Comparison of ENCODE assay signal across 8 cellular contexts in the genomic region with DNA sequence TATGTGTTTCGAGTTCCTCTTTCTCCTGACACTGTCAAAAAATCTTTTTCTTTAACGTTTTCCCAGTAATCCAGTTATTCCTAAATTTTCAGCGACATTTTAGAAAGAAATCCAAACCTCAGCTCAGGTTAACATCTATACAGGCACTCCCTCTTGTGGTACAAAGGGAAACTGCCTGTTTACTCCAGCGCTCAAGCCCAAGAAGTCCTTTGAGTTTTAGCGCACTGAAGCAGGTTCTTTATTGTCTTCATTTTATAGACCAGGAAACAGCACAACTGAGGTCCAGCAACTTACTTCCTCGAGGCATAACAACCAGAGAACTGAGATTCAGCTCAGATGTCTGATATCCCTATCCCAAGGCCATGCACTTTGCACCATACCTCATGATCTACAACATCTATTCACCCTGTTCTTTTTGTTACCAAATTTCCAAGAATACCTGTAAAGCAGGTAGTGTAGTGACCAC.
A peak's percentile ranks its signal among the peaks of the same experiment; 100 is the strongest.
DNase-seq lines count a peak whose midpoint lies in the region; ATAC-seq and TF ChIP-seq lines count a peak whose summit lies in the region.

No MANE protein-coding gene starts in this region.

- DNase-seq in activated naive CD4-positive, alpha-beta T cell treated with Interleukin-2 at 50 U/mL for 16 hours = peak; percentile 45
- no peak for DNase-seq in activated naive CD4-positive, alpha-beta T cell (lab: John Stamatoyannopoulos, UW)
- DNase-seq in PC-3 (peak; percentile 79), Right ventricle myocardium superior (no peak)
- DNase-seq in activated naive CD8-positive, alpha-beta T cell treated with anti-CD3 and anti-CD28 coated beads, Interleukin-2, amount 50 U/mL, for 24 hours = peak; percentile 59

- BruUV-seq in PC-3 (replicated peaks; lab: Mats Ljungman, UMichigan) = no TSS peak

- peaks cover 7% of the 10 kb centered on the region for H3K36me3 Mint-ChIP-seq in activated naive CD8-positive, alpha-beta T cell treated with anti-CD3 and anti-CD28 coated beads, Interleukin-2, amount 50 U/mL, for 24 hours (ENCODE audit: low read depth)

- TF ChIP-seq CTCF in PC-3 (conservative IDR thresholded peaks at IDR 0.05; ENCODE audit: low read depth, low read length) (peak; percentile 94), parathyroid adenoma (IDR thresholded peaks at IDR 0.05) (peak; percentile 95)

- H3K4me3 Mint-ChIP-seq in activated naive CD8-positive, alpha-beta T cell treated with anti-CD3 and anti-CD28 coated beads, Interleukin-2, amount 50 U/mL, for 24 hours = peak overlapping the region; percentile 18

- no peak overlapping the region for H3K27ac ChIP-seq in PC-3 (ENCODE audit: low read length)
- H3K27ac ChIP-seq in parathyroid adenoma = no peak overlapping the region

- no peaks in the 10 kb centered on the region for H4K20me1 ChIP-seq in PC-3 (ENCODE audit: low read length)

- no peak overlapping the region; the same call in 1 of the 2 replicates for H3K9ac ChIP-seq in PC-3 (ENCODE audit: low read length)
- H3K9ac ChIP-seq in parathyroid adenoma = no peak overlapping the region

- H3F3A ChIP-seq in PC-3 (ENCODE audit: low read length, unreplicated experiment) = no peaks in the 10 kb centered on the region

- no peaks in the 10 kb centered on the region for H3K9me2 ChIP-seq in PC-3 (replicated peaks; ENCODE audit: low read length)

- TF ChIP-seq RAD21 in Ishikawa (IDR thresholded peaks at IDR 0.05; ENCODE audit: low read depth) = peak; percentile 93

- peak overlapping the region; percentile 47; the same call in 1 of the 2 replicates for H3K4me2 ChIP-seq in PC-3 (ENCODE audit: low read length)
- H3K4me2 ChIP-seq in parathyroid adenoma (ENCODE audit: low read length) = no peak overlapping the region

- H3K9me3 Mint-ChIP-seq in activated naive CD8-positive, alpha-beta T cell treated with anti-CD3 and anti-CD28 coated beads, Interleukin-2, amount 50 U/mL, for 24 hours = peaks cover 3% of the 10 kb centered on the region

- ATAC-seq in PC-3 (peak; percentile 88), Right ventricle myocardium superior (ENCODE audit: poor library complexity) (peak; percentile 77), HG02588 (IDR thresholded peaks at IDR 0.05; ENCODE audit: unreplicated experiment) (no peak)
- peak; percentile 40 for ATAC-seq in activated naive CD8-positive, alpha-beta T cell treated with anti-CD3 and anti-CD28 coated beads, Interleukin-2, amount 50 U/mL, for 24 hours

- H3K27ac Mint-ChIP-seq in activated naive CD8-positive, alpha-beta T cell treated with anti-CD3 and anti-CD28 coated beads, Interleukin-2, amount 50 U/mL, for 24 hours = peak overlapping the region; percentile 61

- H3K4me3 ChIP-seq in PC-3 (ENCODE audit: low read length) (no peak overlapping the region), parathyroid adenoma (ENCODE audit: low read depth, low read length) (no peak overlapping the region)

- no peaks in the 10 kb centered on the region for H3K36me3 ChIP-seq in PC-3 (ENCODE audit: low read depth, low read length)
- H3K36me3 ChIP-seq in parathyroid adenoma (ENCODE audit: control insufficient read depth, insufficient read depth, low read length) = no peaks in the 10 kb centered on the region

- H3K4me1 ChIP-seq in PC-3 (ENCODE audit: insufficient read depth, low read length) (peaks cover 15% of the 10 kb centered on the region), parathyroid adenoma (no peaks in the 10 kb centered on the region)

- peaks cover 64% of the 10 kb centered on the region for H3K4me1 Mint-ChIP-seq in activated naive CD8-positive, alpha-beta T cell treated with anti-CD3 and anti-CD28 coated beads, Interleukin-2, amount 50 U/mL, for 24 hours

- CTCF ChIA-PET in PC-3 (lab: Charles Lee) = interaction anchor here (0.6 to 1.5 kb wide), 8 partner anchors 28 to 170 kb away, joined by 3 to 10 read pairs (median 4); no protein-coding TSS in a partner anchor

- intact Hi-C loops in PC-3 (cut with micrococcal nuclease) = loop anchor here (1.0 to 5.0 kb wide), 4 partner anchors 43 to 165 kb away; no protein-coding TSS in a partner anchor
- intact Hi-C loops in Right ventricle myocardium superior (cut with DNase I) = no loop called here

- H2AFZ ChIP-seq in PC-3 (ENCODE audit: low read length) = no peak overlapping the region
- H2AFZ ChIP-seq in parathyroid adenoma = no peak overlapping the region

- H3K27me3 ChIP-seq in PC-3 (ENCODE audit: low read length) (no peaks in the 10 kb centered on the region), parathyroid adenoma (ENCODE audit: control insufficient read depth, insufficient read depth, low read length) (no peaks in the 10 kb centered on the region)

- peaks cover 33% of the 10 kb centered on the region for H3K79me2 ChIP-seq in PC-3 (ENCODE audit: low read length)
- peaks cover 33% of the 10 kb centered on the region for H3K79me2 ChIP-seq in parathyroid adenoma

- no peaks in the 10 kb centered on the region for H3K9me3 ChIP-seq in PC-3 (ENCODE audit: low read length)
- H3K9me3 ChIP-seq in parathyroid adenoma (ENCODE audit: control insufficient read depth, low read length) = no peaks in the 10 kb centered on the region

- TF ChIP-seq EP300 in Ishikawa (IDR thresholded peaks at IDR 0.05; ENCODE audit: borderline replicate concordance) = no peak

- no peaks in the 10 kb centered on the region for H3K27me3 Mint-ChIP-seq in activated naive CD8-positive, alpha-beta T cell treated with anti-CD3 and anti-CD28 coated beads, Interleukin-2, amount 50 U/mL, for 24 hours

- POLR2A ChIA-PET in PC-3 (lab: Charles Lee; ENCODE audit: unreplicated experiment) = interaction anchor here (0.5 kb wide), 1 partner anchor 58 kb away, joined by 3 read pairs; no protein-coding TSS in a partner anchor

TF ChIP-seq in Ishikawa, 13 proteins besides CTCF, POLR2A, EP300 and RAD21:
- no peak for TF ChIP-seq NFIC (IDR thresholded peaks at IDR 0.05)
- no peak for TF ChIP-seq CEBPB (IDR thresholded peaks at IDR 0.05)
- TF ChIP-seq, protein P1, sequence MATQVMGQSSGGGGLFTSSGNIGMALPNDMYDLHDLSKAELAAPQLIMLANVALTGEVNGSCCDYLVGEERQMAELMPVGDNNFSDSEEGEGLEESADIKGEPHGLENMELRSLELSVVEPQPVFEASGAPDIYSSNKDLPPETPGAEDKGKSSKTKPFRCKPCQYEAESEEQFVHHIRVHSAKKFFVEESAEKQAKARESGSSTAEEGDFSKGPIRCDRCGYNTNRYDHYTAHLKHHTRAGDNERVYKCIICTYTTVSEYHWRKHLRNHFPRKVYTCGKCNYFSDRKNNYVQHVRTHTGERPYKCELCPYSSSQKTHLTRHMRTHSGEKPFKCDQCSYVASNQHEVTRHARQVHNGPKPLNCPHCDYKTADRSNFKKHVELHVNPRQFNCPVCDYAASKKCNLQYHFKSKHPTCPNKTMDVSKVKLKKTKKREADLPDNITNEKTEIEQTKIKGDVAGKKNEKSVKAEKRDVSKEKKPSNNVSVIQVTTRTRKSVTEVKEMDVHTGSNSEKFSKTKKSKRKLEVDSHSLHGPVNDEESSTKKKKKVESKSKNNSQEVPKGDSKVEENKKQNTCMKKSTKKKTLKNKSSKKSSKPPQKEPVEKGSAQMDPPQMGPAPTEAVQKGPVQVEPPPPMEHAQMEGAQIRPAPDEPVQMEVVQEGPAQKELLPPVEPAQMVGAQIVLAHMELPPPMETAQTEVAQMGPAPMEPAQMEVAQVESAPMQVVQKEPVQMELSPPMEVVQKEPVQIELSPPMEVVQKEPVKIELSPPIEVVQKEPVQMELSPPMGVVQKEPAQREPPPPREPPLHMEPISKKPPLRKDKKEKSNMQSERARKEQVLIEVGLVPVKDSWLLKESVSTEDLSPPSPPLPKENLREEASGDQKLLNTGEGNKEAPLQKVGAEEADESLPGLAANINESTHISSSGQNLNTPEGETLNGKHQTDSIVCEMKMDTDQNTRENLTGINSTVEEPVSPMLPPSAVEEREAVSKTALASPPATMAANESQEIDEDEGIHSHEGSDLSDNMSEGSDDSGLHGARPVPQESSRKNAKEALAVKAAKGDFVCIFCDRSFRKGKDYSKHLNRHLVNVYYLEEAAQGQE (IDR thresholded peaks at IDR 0.05; ENCODE audit: low read depth) = no peak
- no peak for TF ChIP-seq TAF1 (IDR thresholded peaks at IDR 0.05; ENCODE audit: low read depth)
- no peak for TF ChIP-seq YY1 (IDR thresholded peaks at IDR 0.05; ENCODE audit: low read depth)
- TF ChIP-seq, protein P2, sequence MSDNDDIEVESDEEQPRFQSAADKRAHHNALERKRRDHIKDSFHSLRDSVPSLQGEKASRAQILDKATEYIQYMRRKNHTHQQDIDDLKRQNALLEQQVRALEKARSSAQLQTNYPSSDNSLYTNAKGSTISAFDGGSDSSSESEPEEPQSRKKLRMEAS (IDR thresholded peaks at IDR 0.05) = no peak
- no peak for TF ChIP-seq FOXM1 (IDR thresholded peaks at IDR 0.05; ENCODE audit: borderline replicate concordance, low read depth)
- TF ChIP-seq CREB1 (IDR thresholded peaks at IDR 0.05; ENCODE audit: low read depth) = no peak
- no peak for TF ChIP-seq TEAD4 (IDR thresholded peaks at IDR 0.05)
- TF ChIP-seq ZBTB7A (IDR thresholded peaks at IDR 0.05; ENCODE audit: low read depth) = no peak
- TF ChIP-seq, protein P3, sequence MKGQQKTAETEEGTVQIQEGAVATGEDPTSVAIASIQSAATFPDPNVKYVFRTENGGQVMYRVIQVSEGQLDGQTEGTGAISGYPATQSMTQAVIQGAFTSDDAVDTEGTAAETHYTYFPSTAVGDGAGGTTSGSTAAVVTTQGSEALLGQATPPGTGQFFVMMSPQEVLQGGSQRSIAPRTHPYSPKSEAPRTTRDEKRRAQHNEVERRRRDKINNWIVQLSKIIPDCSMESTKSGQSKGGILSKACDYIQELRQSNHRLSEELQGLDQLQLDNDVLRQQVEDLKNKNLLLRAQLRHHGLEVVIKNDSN (IDR thresholded peaks at IDR 0.05) = no peak
- no peak for TF ChIP-seq TCF12 (IDR thresholded peaks at IDR 0.05; ENCODE audit: low read depth)
- TF ChIP-seq EGR1 (IDR thresholded peaks at IDR 0.05) = no peak

Comparison
In these comparisons a context has a peak if more than half of its experiments do, and no peak if none do; other contexts are left out.
1. DNase-seq: peak in activated naive CD4-positive, alpha-beta T cell treated with Interleukin-2 at 50 U/mL for 16 hours (single experiment), PC-3 (single experiment) and activated naive CD8-positive, alpha-beta T cell treated with anti-CD3 and anti-CD28 coated beads, Interleukin-2, amount 50 U/mL, for 24 hours (single experiment); none in activated naive CD4-positive, alpha-beta T cell (0 of 4) and Right ventricle myocardium superior (single experiment).